8 cellular contexts compared by ENCODE assay signal in the genomic region with DNA sequence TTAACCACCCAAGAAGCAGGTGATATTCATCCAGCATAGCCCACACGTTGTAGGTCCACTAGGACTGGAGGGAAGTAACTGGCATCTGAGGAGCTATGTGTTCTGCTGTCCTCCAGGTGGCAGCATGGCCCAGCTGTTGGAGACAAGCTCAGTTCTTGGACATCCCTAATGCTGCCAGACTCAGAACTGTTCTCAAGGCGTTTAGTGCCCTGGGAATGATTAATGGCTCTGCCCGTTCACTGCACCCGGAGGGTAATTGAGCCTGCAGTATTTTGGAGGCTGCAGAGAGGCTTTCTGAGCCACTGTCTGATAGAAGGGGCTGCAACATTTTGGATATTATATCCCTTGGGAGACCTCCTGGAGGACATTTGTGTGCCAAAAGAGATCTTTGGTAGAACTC.
DNase-seq lines count a peak whose midpoint lies in the region; ATAC-seq, FAIRE-seq and TF ChIP-seq lines count a peak whose summit lies in the region.

No MANE protein-coding gene starts in this region.

- no peaks in the 10 kb centered on the region for H3K79me2 ChIP-seq in DND-41 (ENCODE audit: insufficient read depth, low read length)

- no peaks in the 10 kb centered on the region for H3K9me3 Mint-ChIP-seq in activated T-helper 1 cell treated with anti-CD3 and anti-CD28 coated beads, Interleukin-12 subunit alpha, Interleukin-12 subunit beta, Interleukin-2, Interleukin-4 antibody, amounts not matched to agents 30 ng/mL and 10 ng/mL and 1 ng/mL, durations not matched to agents 14 hours and 24 hours and 36 hours
- peaks cover 6% of the 10 kb centered on the region for H3K9me3 Mint-ChIP-seq in glutamatergic neuron (ENCODE audit: unreplicated experiment)

- FAIRE-seq in pancreas (lab: Jason Lieb, UNC): no peak

- peaks cover 2% of the 10 kb centered on the region for H3K27me3 Mint-ChIP-seq in activated T-helper 1 cell treated with anti-CD3 and anti-CD28 coated beads, Interleukin-12 subunit alpha, Interleukin-12 subunit beta, Interleukin-2, Interleukin-4 antibody, amounts not matched to agents 30 ng/mL and 10 ng/mL and 1 ng/mL, durations not matched to agents 14 hours and 24 hours and 36 hours (ENCODE audit: insufficient read depth)
- peaks cover 2% of the 10 kb centered on the region for H3K27me3 Mint-ChIP-seq in glutamatergic neuron (ENCODE audit: unreplicated experiment)

- H3K27ac ChIP-seq in DND-41 (ENCODE audit: low read length) (no peak overlapping the region), pancreas (no peak overlapping the region)

- no peak overlapping the region for H3K4me3 Mint-ChIP-seq in activated T-helper 1 cell treated with anti-CD3 and anti-CD28 coated beads, Interleukin-12 subunit alpha, Interleukin-12 subunit beta, Interleukin-2, Interleukin-4 antibody, amounts not matched to agents 30 ng/mL and 10 ng/mL and 1 ng/mL, durations not matched to agents 14 hours and 24 hours and 36 hours
- peak overlapping the region; percentile 63 for H3K4me3 Mint-ChIP-seq in glutamatergic neuron (ENCODE audit: unreplicated experiment)

- H3K4me1 Mint-ChIP-seq in activated T-helper 1 cell treated with anti-CD3 and anti-CD28 coated beads, Interleukin-12 subunit alpha, Interleukin-12 subunit beta, Interleukin-2, Interleukin-4 antibody, amounts not matched to agents 30 ng/mL and 10 ng/mL and 1 ng/mL, durations not matched to agents 14 hours and 24 hours and 36 hours (ENCODE audit: low read depth): no peaks in the 10 kb centered on the region
- peaks cover 69% of the 10 kb centered on the region for H3K4me1 Mint-ChIP-seq in glutamatergic neuron (ENCODE audit: low read depth, unreplicated experiment)

- peak; percentile 51 for DNase-seq in DND-41
- peak; percentile 64 for DNase-seq in Jurkat, Clone E6-1 (ENCODE audit: low read depth, low spot score)
- DNase-seq in NOMO-1 treated with dmso at 0.1 percent for 144 hours (lab: John Stamatoyannopoulos, UW; ENCODE audit: unreplicated experiment): peak; percentile 52
- DNase-seq in activated T-helper 1 cell treated with anti-CD3 and anti-CD28 coated beads, Interleukin-12 subunit alpha, Interleukin-12 subunit beta, Interleukin-2, Interleukin-4 antibody, amounts not matched to agents 30 ng/mL and 10 ng/mL and 1 ng/mL, durations not matched to agents 14 hours and 24 hours and 36 hours (ENCODE audit: low spot score): peak; percentile 7
- peak; percentile 89 for DNase-seq in glutamatergic neuron
- DNase-seq in pancreas: peak; percentile 63 to 90 (median 77)

- TF ChIP-seq CTCF in DND-41 (IDR thresholded peaks at IDR 0.05; ENCODE audit: borderline replicate concordance, extremely low read depth, low read length, poor library complexity, severe bottlenecking): peak; percentile 77
- peak; percentile 77 for TF ChIP-seq CTCF in glutamatergic neuron (IDR thresholded peaks at IDR 0.05; ENCODE audit: partially characterized antibody, unreplicated experiment)
- TF ChIP-seq CTCF in pancreas (IDR thresholded peaks at IDR 0.05): peak; percentile 53 to 74 (median 60)

- no peaks in the 10 kb centered on the region for H4K20me1 ChIP-seq in DND-41 (ENCODE audit: insufficient read depth, low read length)

- no peak overlapping the region for H3K4me2 ChIP-seq in DND-41 (ENCODE audit: insufficient read depth, low read length)

- ATAC-seq in DND-41 (ENCODE audit: insufficient read depth, low read depth) (peak; percentile 70; the same call in 2 of the 3 replicates), GM21576 (IDR thresholded peaks at IDR 0.05; ENCODE audit: unreplicated experiment) (peak; percentile 85), pancreas (peak; percentile 97 to 100 (median 100)), HG02571 (IDR thresholded peaks at IDR 0.05; ENCODE audit: unreplicated experiment) (no peak)

- H3K36me3 Mint-ChIP-seq in activated T-helper 1 cell treated with anti-CD3 and anti-CD28 coated beads, Interleukin-12 subunit alpha, Interleukin-12 subunit beta, Interleukin-2, Interleukin-4 antibody, amounts not matched to agents 30 ng/mL and 10 ng/mL and 1 ng/mL, durations not matched to agents 14 hours and 24 hours and 36 hours (ENCODE audit: low read depth): no peaks in the 10 kb centered on the region
- H3K36me3 Mint-ChIP-seq in glutamatergic neuron (ENCODE audit: unreplicated experiment): no peaks in the 10 kb centered on the region

- no peak overlapping the region for H2AFZ ChIP-seq in DND-41 (ENCODE audit: low read depth, low read length)

- H3K4me3 ChIP-seq in DND-41 (ENCODE audit: low read depth in 1 of 2, low read length in 2 of 2): no peak overlapping the region
- no peak overlapping the region for H3K4me3 ChIP-seq in Jurkat, Clone E6-1 (ENCODE audit: low read length)
- no peak overlapping the region for H3K4me3 ChIP-seq in pancreas

- intact Hi-C loops in activated T-helper 1 cell treated with anti-CD3 and anti-CD28 coated beads, Interleukin-12 subunit alpha, Interleukin-12 subunit beta, Interleukin-2, Interleukin-4 antibody, amounts not matched to agents 30 ng/mL and 10 ng/mL and 1 ng/mL, durations not matched to agents 14 hours and 24 hours and 36 hours (cut with micrococcal nuclease): no loop called here
- intact Hi-C loops in pancreas (cut with DNase I): loop anchor here in 2 of 3 donors (5.0 to 10.0 kb wide), 3 partner anchors 791 to 1089 kb away; no protein-coding TSS in a partner anchor

- H3K36me3 ChIP-seq in DND-41 (ENCODE audit: insufficient read depth, low read length): no peaks in the 10 kb centered on the region
- no peaks in the 10 kb centered on the region for H3K36me3 ChIP-seq in pancreas

- H3K9me3 ChIP-seq in DND-41 (ENCODE audit: insufficient read depth, low read length, severe bottlenecking): no peaks in the 10 kb centered on the region
- no peaks in the 10 kb centered on the region for H3K9me3 ChIP-seq in pancreas

- no peak overlapping the region for H3K27ac Mint-ChIP-seq in activated T-helper 1 cell treated with anti-CD3 and anti-CD28 coated beads, Interleukin-12 subunit alpha, Interleukin-12 subunit beta, Interleukin-2, Interleukin-4 antibody, amounts not matched to agents 30 ng/mL and 10 ng/mL and 1 ng/mL, durations not matched to agents 14 hours and 24 hours and 36 hours
- H3K27ac Mint-ChIP-seq in glutamatergic neuron (ENCODE audit: unreplicated experiment): peak overlapping the region; percentile 16

- H3K9ac ChIP-seq in DND-41 (ENCODE audit: low read depth, low read length): no peak overlapping the region

- 0 to 1% methylated on average over 4 of the region's 4 CpGs for WGBS in pancreas, 2 donors

- H3K27me3 ChIP-seq in DND-41 (ENCODE audit: insufficient read depth, low read length, poor library complexity): no peaks in the 10 kb centered on the region
- no peaks in the 10 kb centered on the region for H3K27me3 ChIP-seq in pancreas

- H3K4me1 ChIP-seq in DND-41 (ENCODE audit: insufficient read depth, low read length): no peaks in the 10 kb centered on the region
- no peaks in the 10 kb centered on the region for H3K4me1 ChIP-seq in pancreas

Comparison
In these comparisons a context has a peak if more than half of its experiments do, and no peak if none do; other contexts are left out.
1. DNase-seq: peak in every context shown above with its lines; median percentile 89 in glutamatergic neuron; 77 in pancreas; 64 in Jurkat, Clone E6-1; 52 in NOMO-1 treated with dmso at 0.1 percent for 144 hours; 51 in DND-41; 7 in activated T-helper 1 cell treated with anti-CD3 and anti-CD28 coated beads, Interleukin-12 subunit alpha, Interleukin-12 subunit beta, Interleukin-2, Interleukin-4 antibody, amounts not matched to agents 30 ng/mL and 10 ng/mL and 1 ng/mL, durations not matched to agents 14 hours and 24 hours and 36 hours.